In genomic region chr19:8532170-8532569, GRCh38 we compare ENCODE assay signal across 25 cellular contexts. TPM values are rescaled to one million over a fixed set of nuclear protein-coding genes. Genes with fewer than 3 reads are reported as not detected.
A peak's percentile ranks its signal among the peaks of the same experiment; 100 is the strongest.
DNase-seq lines count a peak whose midpoint lies in the region; ATAC-seq, FAIRE-seq and TF ChIP-seq lines count a peak whose summit lies in the region.
"Had no signal": no experiment of that assay in that cellular context is flagged by ENCODE, and none has a peak within 500 bp of the region (broad histone marks: within the 10 kb centered on the region; RNA-seq: fewer than 3 reads in every experiment).

No MANE protein-coding gene starts in this region.

- WGBS in liver = 59% methylated on average over 2 of the region's 2 CpGs
- 17 to 54% (median 53%) methylated on average over 2 of the region's 2 CpGs for WGBS in small intestine, 3 donors

- no peaks in the 10 kb centered on the region for H3K27me3 Mint-ChIP-seq in Calu3 (ENCODE audit: unreplicated experiment)
- H3K27me3 Mint-ChIP-seq in WTC11 (ENCODE audit: low read depth) = peaks cover under 1% of the 10 kb centered on the region

- H3K27ac ChIP-seq in liver (ENCODE audit: low read depth in 1 of 2, low read length in 2 of 2) (no peak overlapping the region), small intestine (ENCODE audit: low read depth in 1 of 2, low read length in 1 of 2) (no peak overlapping the region)
- H3K27ac ChIP-seq: BLaER1 treated with 17β-estradiol and CSF1 and Interleukin-3, amounts not matched to agents 10 nM and 100 nM; GM23248; Peyer's patch; SJCRH30 had no signal

- no peak for ATAC-seq in WTC11
- ATAC-seq: CD8-positive, alpha-beta T cell had no signal

- no peaks in the 10 kb centered on the region for H3K27me3 ChIP-seq in liver (ENCODE audit: control insufficient read depth in 4 of 4, insufficient read depth in 4 of 4, low read length in 3 of 4)
- H3K27me3 ChIP-seq in small intestine (ENCODE audit: control insufficient read depth in 2 of 2, insufficient read depth in 2 of 2, low read length in 2 of 2) = no peaks in the 10 kb centered on the region
- H3K27me3 ChIP-seq: BLaER1 treated with 17β-estradiol and CSF1 and Interleukin-3, amounts not matched to agents 10 nM and 100 nM; Peyer's patch; SJCRH30 had no signal

- H3K4me3 ChIP-seq in liver (ENCODE audit: low read depth in 1 of 3, low read length in 3 of 3) = no peak overlapping the region
- H3K4me3 ChIP-seq in small intestine (ENCODE audit: low read depth in 1 of 2, low read length in 2 of 2) = no peak overlapping the region
- H3K4me3 ChIP-seq: BLaER1 treated with 17β-estradiol and CSF1 and Interleukin-3, amounts not matched to agents 10 nM and 100 nM; GM23248; Peyer's patch; SJCRH30 had no signal

- peaks cover 0 to 4% (median under 1%) of the 10 kb centered on the region in 4 donors for H3K4me1 ChIP-seq in liver (ENCODE audit: control insufficient read depth in 4 of 4, insufficient read depth in 4 of 4, low read length in 3 of 4)
- peaks cover 0 to 2% of the 10 kb centered on the region in 2 donors for H3K4me1 ChIP-seq in small intestine (ENCODE audit: control insufficient read depth in 2 of 2, insufficient read depth in 1 of 2, low read depth in 1 of 2, low read length in 1 of 2)
- H3K4me1 ChIP-seq: SJCRH30 had no signal

- peaks cover 0 to 4% (median 2%) of the 10 kb centered on the region in 4 donors for H3K36me3 ChIP-seq in liver (ENCODE audit: control insufficient read depth in 4 of 4, insufficient read depth in 3 of 4, low read depth in 1 of 4, low read length in 3 of 4)
- peaks cover 0 to 4% of the 10 kb centered on the region in 2 donors for H3K36me3 ChIP-seq in small intestine (ENCODE audit: control insufficient read depth in 2 of 2, insufficient read depth in 2 of 2, low read length in 2 of 2)
- H3K36me3 ChIP-seq: SJCRH30 had no signal

- H3K4me1 Mint-ChIP-seq in Calu3 (ENCODE audit: low read depth, unreplicated experiment) = peaks cover 11% of the 10 kb centered on the region
- peaks cover 11% of the 10 kb centered on the region for H3K4me1 Mint-ChIP-seq in WTC11

- CTCF ChIA-PET in Calu3 (lab: Charles Lee) = no interaction called here
- CTCF ChIA-PET in WTC11 (lab: Charles Lee) = interaction anchor here (0.6 to 1.9 kb wide), 3 partner anchors 17 to 54 kb away, joined by 3 to 4 read pairs (median 4); no protein-coding TSS in a partner anchor

- POLR2A ChIA-PET in WTC11 (lab: Charles Lee) = interaction anchor here (0.5 kb wide), 1 partner anchor 387 kb away, joined by 3 read pairs; no protein-coding TSS in a partner anchor

- H3K9ac ChIP-seq in liver (ENCODE audit: low read depth in 1 of 2, low read length in 2 of 2) = no peak overlapping the region
- H3K9ac ChIP-seq: BLaER1 treated with 17β-estradiol and CSF1 and Interleukin-3, amounts not matched to agents 10 nM and 100 nM; GM23248 had no signal

- TF ChIP-seq CTCF in Calu3 (IDR thresholded peaks at IDR 0.05; ENCODE audit: unreplicated experiment) = no peak
- TF ChIP-seq CTCF in WTC11 (IDR thresholded peaks at IDR 0.05) = no peak
- no peak for TF ChIP-seq CTCF in liver (IDR thresholded peaks at IDR 0.05; ENCODE audit: low read depth, low read length, missing input control)

- no peak for FAIRE-seq in small intestine (lab: Jason Lieb, UNC)
- FAIRE-seq: GM18507 had no signal

- H3K9me3 Mint-ChIP-seq in Calu3 (ENCODE audit: low read depth, unreplicated experiment) = no peaks in the 10 kb centered on the region
- no peaks in the 10 kb centered on the region for H3K9me3 Mint-ChIP-seq in WTC11
- H3K9me3 Mint-ChIP-seq: CD8-positive, alpha-beta T cell; H9; HFFc6 had no signal

- TF ChIP-seq RAD21 in liver (IDR thresholded peaks at IDR 0.05) = no peak

- no peak overlapping the region for H3K4me3 Mint-ChIP-seq in Calu3 (ENCODE audit: low read depth, unreplicated experiment)
- H3K4me3 Mint-ChIP-seq in WTC11 = no peak overlapping the region
- H3K4me3 Mint-ChIP-seq: CD8-positive, alpha-beta T cell; H9; HFFc6 had no signal

- peaks cover 4% of the 10 kb centered on the region for H3K36me3 Mint-ChIP-seq in Calu3 (ENCODE audit: insufficient read depth, unreplicated experiment)
- peaks cover 3% of the 10 kb centered on the region; the same call in 1 of the 2 replicates for H3K36me3 Mint-ChIP-seq in WTC11

- H3K27ac Mint-ChIP-seq in Calu3 (ENCODE audit: unreplicated experiment) = no peak overlapping the region
- 0 out of 2 replicates have a peak overlapping the region, but pooled peaks have one; percentile 22 for H3K27ac Mint-ChIP-seq in WTC11
- H3K27ac Mint-ChIP-seq: CD8-positive, alpha-beta T cell; H9; HFFc6 had no signal

- H3K9me3 ChIP-seq in liver (ENCODE audit: control insufficient read depth in 4 of 4, low read length in 3 of 4) (no peaks in the 10 kb centered on the region), small intestine (ENCODE audit: control insufficient read depth, low read depth) (no peaks in the 10 kb centered on the region)
- H3K9me3 ChIP-seq: Peyer's patch, SJCRH30 had no signal

- intact Hi-C loops in Calu3 (cut with micrococcal nuclease; ENCODE audit: unreplicated experiment) = no loop called here

- BruUV-seq in Calu3 (replicated peaks; lab: Mats Ljungman, UMichigan) = TSS peak; percentile 40

- DNase-seq in Calu3 = no peak
- DNase-seq in WTC11 (ENCODE audit: low spot score) = no peak
- peak; percentile 67 for DNase-seq in small intestine
- no peak for DNase-seq in cerebellar cortex (ENCODE audit: low spot score)
- DNase-seq in NOMO-1 treated with dmso at 0.1 percent for 144 hours (lab: John Stamatoyannopoulos, UW; ENCODE audit: unreplicated experiment) = no peak
- no peak for DNase-seq in DMS53 treated with DMSO at 0.1 percent for 48 hours (lab: John Stamatoyannopoulos, UW; ENCODE audit: unreplicated experiment)
- DNase-seq: ACHN; CD8-positive, alpha-beta T cell; GDM1; GM23248; H9; HFFc6; KG1; NCI-H1092 treated with DMSO at 0.1 percent for 48 hours; NCI-H1436 treated with DMSO at 0.1 percent for 48 hours; NCI-H2029 treated with DMSO at 0.1 percent for 48 hours; NCI-H226; NCI-H510A treated with DMSO at 0.1 percent for 48 hours; NCI-H82; Peyer's patch; SJCRH30 had no signal

TF ChIP-seq in WTC11, 78 proteins besides CTCF, POLR2A, EP300 and RAD21 (continues in another document):
- TF ChIP-seq SMAD4 (CRISPR knock-in tag; IDR thresholded peaks at IDR 0.05) (no peak), RORB (CRISPR knock-in tag; IDR thresholded peaks at IDR 0.05) (no peak), ZNF671 (CRISPR knock-in tag; IDR thresholded peaks at IDR 0.05) (no peak), NR1H2 (CRISPR knock-in tag; IDR thresholded peaks at IDR 0.05) (no peak), NFATC4 (CRISPR knock-in tag; IDR thresholded peaks at IDR 0.05) (no peak), ZNF317 (CRISPR knock-in tag; IDR thresholded peaks at IDR 0.05; ENCODE audit: borderline replicate concordance, low read depth) (no peak)

TF ChIP-seq in liver, 16 proteins besides CTCF, POLR2A, EP300 and RAD21:
- TF ChIP-seq MAX (IDR thresholded peaks at IDR 0.05) = no peak
- no peak for TF ChIP-seq JUND (IDR thresholded peaks at IDR 0.05)
- peak; percentile 15 to 27 for TF ChIP-seq HNF4A (conservative IDR thresholded peaks at IDR 0.05)
- no peak for TF ChIP-seq NR2F2 (IDR thresholded peaks at IDR 0.05)

RNA-seq across cellular contexts. Expression of gene ZNF414, which starts 18.2 kb away (rescaled TPM):
- 8.7 and 11.8 TPM in 2 replicates for total RNA-seq in Calu3 (2022)
- 38.2 to 47.4 TPM (median 46.1 TPM) in 3 replicates for total RNA-seq in WTC11 (2021)
- 10 to 100 TPM in 1 of 2 donors, 1 to 10 TPM in 1; 3.5 to 10.3 TPM for total RNA-seq in liver
- 10 to 100 TPM in 1 of 2 donors, 1 to 10 TPM in 1; 4.1 to 16.0 TPM for polyA plus RNA-seq in liver
- polyA plus RNA-seq in small intestine = 10 to 100 TPM in 2 of 3 donors, 1 to 10 TPM in 1; 6.5 to 28.2 (median 12.7) TPM

RNA-seq across cellular contexts. Expression of gene PRAM1, which starts 29.7 kb away (rescaled TPM):
- total RNA-seq in Calu3 (2022) = 0.47 TPM in 1 of 2 replicates, not detected in the other
- total RNA-seq in WTC11 (2021) = 0.46 to 1.1 TPM (median 0.66 TPM) in 3 replicates
- total RNA-seq in liver = 1 to 10 TPM in 1 of 2 donors, under 1 TPM in 1; 0.84 to 1.8 TPM
- under 1 TPM; 0.75 to 0.77 TPM for polyA plus RNA-seq in liver
- under 1 TPM; 0.45 to 0.81 (median 0.69) TPM for polyA plus RNA-seq in small intestine
- total RNA-seq: GM23248, HT1080, SJCRH30 had no signal
- polyA plus RNA-seq: GM23248 had no signal

RNA-seq across cellular contexts. Expression of gene MYO1F, which starts 45.1 kb away (rescaled TPM):
- total RNA-seq in Calu3 (2022) (1.3 TPM in 1 of 2 replicates, not detected in the other), WTC11 (2021) (2.8 to 3.3 TPM (median 3.2 TPM) in 3 replicates), liver (10 to 100 TPM; 17.9 to 20.4 TPM)
- polyA plus RNA-seq in liver (1 to 10 TPM; 6.1 to 6.2 TPM), small intestine (1 to 10 TPM; 1.3 to 6.4 (median 5.7) TPM)
- total RNA-seq: HT1080 had no signal
